ENCODE assay signal across 24 cellular contexts in genomic region chr12:29012673-29013072, GRCh38.
DNase-seq lines count a peak whose midpoint lies in the region; ATAC-seq and TF ChIP-seq lines count a peak whose summit lies in the region.
"Had no signal": no experiment of that assay in that cellular context is flagged by ENCODE, and none has a peak within 500 bp of the region (broad histone marks: within the 10 kb centered on the region; RNA-seq: fewer than 3 reads in every experiment).

No MANE protein-coding gene starts in this region.

- TF ChIP-seq CTCF in GM12865 (IDR thresholded peaks at IDR 0.05; ENCODE audit: insufficient read depth, low read depth, low read length, missing control alignments) = no peak
- no peak for TF ChIP-seq CTCF in spleen (IDR thresholded peaks at IDR 0.05 in 8 of 11, conservative IDR thresholded peaks at IDR 0.05 in 3 of 11)
- no peak for TF ChIP-seq CTCF in endodermal cell (conservative IDR thresholded peaks at IDR 0.05)

- no peaks in the 10 kb centered on the region for H3K9me3 Mint-ChIP-seq in endodermal cell
- H3K9me3 Mint-ChIP-seq: CD8-positive, alpha-beta T cell; IgD-negative memory B cell had no signal

- intact Hi-C loops in spleen (cut with DNase I; ENCODE audit: low total_unique reads) = no loop called here

- no peak overlapping the region for H3K4me3 Mint-ChIP-seq in endodermal cell
- H3K4me3 Mint-ChIP-seq: CD8-positive, alpha-beta T cell; GM23338; IgD-negative memory B cell had no signal

- H3K4me1 Mint-ChIP-seq in endodermal cell = peaks cover 5% of the 10 kb centered on the region
- H3K4me1 Mint-ChIP-seq: IgD-negative memory B cell had no signal

- H3K9ac ChIP-seq in endodermal cell (ENCODE audit: extremely low read depth, low read length, poor library complexity, severe bottlenecking) = no peak overlapping the region
- H3K9ac ChIP-seq: BLaER1 treated with 17β-estradiol and CSF1 and Interleukin-3, amounts not matched to agents 10 nM and 100 nM had no signal

- H3K27me3 Mint-ChIP-seq in endodermal cell (ENCODE audit: insufficient read depth) = no peaks in the 10 kb centered on the region

- 60 to 80% (median 72%) methylated on average over 4 of the region's 4 CpGs for WGBS in spleen, 5 donors
- 93 to 100% methylated on average over 1 to 4 of the region's 4 CpGs for WGBS in endodermal cell (ENCODE audit: insufficient coverage in 1 of 2, insufficient read length in 1 of 2), 2 experiments

- H3K27me3 ChIP-seq in spleen (replicated peaks in 1 of 7) = no peaks in the 10 kb centered on the region
- H3K27me3 ChIP-seq in endodermal cell (ENCODE audit: control insufficient read depth, insufficient read depth, low read length, poor library complexity, severe bottlenecking) = no peaks in the 10 kb centered on the region
- H3K27me3 ChIP-seq: BLaER1 treated with 17β-estradiol and CSF1 and Interleukin-3, amounts not matched to agents 10 nM and 100 nM had no signal

- no peak overlapping the region for H3K27ac Mint-ChIP-seq in endodermal cell
- H3K27ac Mint-ChIP-seq: CD8-positive, alpha-beta T cell; GM23338; IgD-negative memory B cell had no signal

- no peaks in the 10 kb centered on the region for H3K4me1 ChIP-seq in spleen
- peaks cover 4% of the 10 kb centered on the region for H3K4me1 ChIP-seq in endodermal cell (ENCODE audit: control insufficient read depth, insufficient read depth, low read length)
- H3K4me1 ChIP-seq: BLaER1 treated with 17β-estradiol and CSF1 and Interleukin-3, amounts not matched to agents 10 nM and 100 nM had no signal

- no peaks in the 10 kb centered on the region for H3K36me3 ChIP-seq in spleen
- H3K36me3 ChIP-seq in endodermal cell (ENCODE audit: control insufficient read depth, insufficient read depth, low read length) = no peaks in the 10 kb centered on the region
- H3K36me3 ChIP-seq: BLaER1 treated with 17β-estradiol and CSF1 and Interleukin-3, amounts not matched to agents 10 nM and 100 nM had no signal

- no peak for TF ChIP-seq POLR2A in spleen (IDR thresholded peaks at IDR 0.05)

- H3K27ac ChIP-seq in spleen = no peak overlapping the region
- H3K27ac ChIP-seq in endodermal cell (ENCODE audit: low read depth, low read length) = no peak overlapping the region
- H3K27ac ChIP-seq: 22Rv1; BLaER1 treated with 17β-estradiol and CSF1 and Interleukin-3, amounts not matched to agents 10 nM and 100 nM had no signal

- DNase-seq in GM12865 (ENCODE audit: low read depth) (peak; percentile 22), spleen (no peak), endodermal cell (no peak), amniotic stem cell (lab: John Stamatoyannopoulos, UW) (no peak)
- DNase-seq: ACHN; CD8-positive, alpha-beta T cell; DMS153; HCEC 1CT; NCI-H1105; NCI-H2029 treated with DMSO at 0.1 percent for 48 hours; NCI-H2171; NCI-H345; NCI-H524; NCI-H82; PC-3; Right ventricle myocardium superior had no signal

- no peaks in the 10 kb centered on the region for H3K9me3 ChIP-seq in spleen
- H3K9me3 ChIP-seq in endodermal cell (ENCODE audit: control insufficient read depth, low read length) = no peaks in the 10 kb centered on the region
- H3K9me3 ChIP-seq: BLaER1 treated with 17β-estradiol and CSF1 and Interleukin-3, amounts not matched to agents 10 nM and 100 nM had no signal

- H3K36me3 Mint-ChIP-seq in endodermal cell (ENCODE audit: low read depth) = no peaks in the 10 kb centered on the region
- H3K36me3 Mint-ChIP-seq: CD8-positive, alpha-beta T cell; IgD-negative memory B cell had no signal

- H3K4me3 ChIP-seq in GM12865 (ENCODE audit: low read depth, low read length) = no peak overlapping the region
- no peak overlapping the region for H3K4me3 ChIP-seq in spleen
- no peak overlapping the region for H3K4me3 ChIP-seq in endodermal cell (ENCODE audit: low read length)
- H3K4me3 ChIP-seq: BLaER1 treated with 17β-estradiol and CSF1 and Interleukin-3, amounts not matched to agents 10 nM and 100 nM; GM23338 had no signal

- ATAC-seq in GM18861 (IDR thresholded peaks at IDR 0.05; ENCODE audit: unreplicated experiment) (peak; percentile 68), HG02610 (IDR thresholded peaks at IDR 0.05; ENCODE audit: unreplicated experiment) (peak; percentile 49), HG03565 (IDR thresholded peaks at IDR 0.05; ENCODE audit: unreplicated experiment) (peak; percentile 68), HG03354 (IDR thresholded peaks at IDR 0.05; ENCODE audit: poor library complexity, severe bottlenecking, unreplicated experiment) (no peak)
- ATAC-seq: CD8-positive, alpha-beta T cell; GM23338; PC-3 had no signal
